Comparison of ENCODE assay signal across 8 cellular contexts in genomic region chr4:2755821-2756690, GRCh38. TPM values are rescaled to one million over a fixed set of nuclear protein-coding genes. Genes with fewer than 3 reads are reported as not detected.
DNase-seq lines count a peak whose midpoint lies in the region; ATAC-seq and TF ChIP-seq lines count a peak whose summit lies in the region.

TSS of gene TNIP2 (minus strand) at chr4:2756336. CDS start at chr4:2756289, 47 bp downstream.

- peaks cover 22 to 29% (median 26%) of the 10 kb centered on the region in 7 donors for H3K4me1 Mint-ChIP-seq in naive thymus-derived CD4-positive, alpha-beta T cell
- H3K4me1 Mint-ChIP-seq in stimulated activated naive B cell treated with anti-CD40 and anti-IgM and Interleukin-4, amounts not matched to agents 10 μg/mL and 1 μg/mL and 100 μg/mL, for 72 hours = peaks cover 35 to 63% of the 10 kb centered on the region in 2 donors

- no peaks in the 10 kb centered on the region for H3K27me3 Mint-ChIP-seq in naive thymus-derived CD4-positive, alpha-beta T cell
- no peaks in the 10 kb centered on the region for H3K27me3 Mint-ChIP-seq in stimulated activated naive B cell treated with anti-CD40 and anti-IgM and Interleukin-4, amounts not matched to agents 10 μg/mL and 1 μg/mL and 100 μg/mL, for 72 hours

- no peaks in the 10 kb centered on the region for H3K9me3 ChIP-seq in PC-9 (ENCODE audit: insufficient read depth, low read depth)
- no peaks in the 10 kb centered on the region for H3K9me3 ChIP-seq in naive thymus-derived CD4-positive, alpha-beta T cell (ENCODE audit: control insufficient read depth in 2 of 3, low read length in 3 of 3)

- H3K4me2 ChIP-seq in PC-9 = peak within 1 kb of the TSS; percentile 75

- H3K79me2 ChIP-seq in PC-9 (ENCODE audit: low read depth) = peaks cover 12% of the 10 kb centered on the region

- H3K27me3 ChIP-seq in HL-60 (ENCODE audit: insufficient read depth, poor library complexity, severe bottlenecking) (no peaks in the 10 kb centered on the region), PC-9 (ENCODE audit: insufficient read depth, low read depth) (no peaks in the 10 kb centered on the region)
- H3K27me3 ChIP-seq in naive thymus-derived CD4-positive, alpha-beta T cell (ENCODE audit: control insufficient read depth in 2 of 2, insufficient read depth in 2 of 2, low read length in 2 of 2) = no peaks in the 10 kb centered on the region

- peaks cover 6% of the 10 kb centered on the region; the same call in 1 of the 2 replicates for H3K4me1 ChIP-seq in PC-9 (replicated peaks; ENCODE audit: insufficient read depth)
- H3K4me1 ChIP-seq in naive thymus-derived CD4-positive, alpha-beta T cell (ENCODE audit: control insufficient read depth in 2 of 2, insufficient read depth in 2 of 2, low read length in 2 of 2) = peaks cover 9 to 12% of the 10 kb centered on the region in 2 donors

- peaks cover 0 to 11% (median 0%) of the 10 kb centered on the region in 5 donors for H3K36me3 Mint-ChIP-seq in naive thymus-derived CD4-positive, alpha-beta T cell
- H3K36me3 Mint-ChIP-seq in stimulated activated naive B cell treated with anti-CD40 and anti-IgM and Interleukin-4, amounts not matched to agents 10 μg/mL and 1 μg/mL and 100 μg/mL, for 72 hours = peaks cover 0 to 8% of the 10 kb centered on the region in 2 donors

- DNase-seq in CD1c-positive myeloid dendritic cell (ENCODE audit: extremely low spot score) = peak; percentile 85
- DNase-seq in HL-60 (ENCODE audit: low read depth in 1 of 2, low spot score in 1 of 2) = peak; percentile 61 to 74
- DNase-seq in PC-9 = peak; percentile 62 to 81
- peak; percentile 72 for DNase-seq in activated T-helper 1 cell treated with Interleukin-2 at 50 U/mL for 16 hours (ENCODE audit: low read depth)
- peak; percentile 86 for DNase-seq in fibroblast of gingiva (ENCODE audit: low read depth)
- peak; percentile 65 to 85 (median 74) for DNase-seq in naive thymus-derived CD4-positive, alpha-beta T cell
- peak; percentile 70 for DNase-seq in stimulated activated naive B cell treated with anti-CD40 and anti-IgM and Interleukin-4, amounts not matched to agents 10 μg/mL and 1 μg/mL and 100 μg/mL, for 72 hours

- no peaks in the 10 kb centered on the region for H3F3A ChIP-seq in PC-9 (ENCODE audit: insufficient read depth, low read depth)

- intact Hi-C loops in PC-9 (cut with micrococcal nuclease; ENCODE audit: unreplicated experiment) = loop anchor here (2.0 kb wide), 2 partner anchors 43 to 181 kb away; no protein-coding TSS in a partner anchor
- intact Hi-C loops in naive thymus-derived CD4-positive, alpha-beta T cell (cut with micrococcal nuclease) = loop anchor here (1.0 to 2.0 kb wide), 11 partner anchors 10 to 514 kb away; partner anchors contain the start of genes ADD1 (in 2 of the 2), FAM193A (in 2 of the 2), HAUS3 (in 2 of the 2) and POLN (in 2 of the 2)

- H3K4me3 Mint-ChIP-seq in naive thymus-derived CD4-positive, alpha-beta T cell = peak within 1 kb of the TSS; percentile 75 to 93 (median 87)
- H3K4me3 Mint-ChIP-seq in stimulated activated naive B cell treated with anti-CD40 and anti-IgM and Interleukin-4, amounts not matched to agents 10 μg/mL and 1 μg/mL and 100 μg/mL, for 72 hours = peak within 1 kb of the TSS; percentile 82 to 87

- ATAC-seq in GM19328 (IDR thresholded peaks at IDR 0.05; ENCODE audit: unreplicated experiment) = peak; percentile 66
- peak; percentile 90 for ATAC-seq in naive thymus-derived CD4-positive, alpha-beta T cell
- peak; percentile 82 to 86 for ATAC-seq in stimulated activated naive B cell treated with anti-CD40 and anti-IgM and Interleukin-4, amounts not matched to agents 10 μg/mL and 1 μg/mL and 100 μg/mL, for 72 hours (replicated peaks)

- H3K27ac ChIP-seq in HL-60 (replicated peaks) (peak within 1 kb of the TSS; percentile 62), PC-9 (no peak within 1 kb of the TSS)
- peak within 1 kb of the TSS; percentile 91 for H3K27ac ChIP-seq in naive thymus-derived CD4-positive, alpha-beta T cell (ENCODE audit: low read depth, low read length)

- H2AFZ ChIP-seq in PC-9 = 0 out of 2 replicates have a peak within 1 kb of the TSS, but pooled peaks have one; percentile 62

- no peaks in the 10 kb centered on the region for H4K20me1 ChIP-seq in PC-9 (ENCODE audit: insufficient read depth)

- POLR2A ChIA-PET in PC-9 (lab: Charles Lee; ENCODE audit: unreplicated experiment) = interaction anchor here (0.6 kb wide), 2 partner anchors 180 to 285 kb away, joined by 3 to 21 read pairs; no protein-coding TSS in a partner anchor
- POLR2A ChIA-PET in naive thymus-derived CD4-positive, alpha-beta T cell (lab: Charles Lee) = interaction anchor here (0.6 to 1.2 kb wide), 2 partner anchors 9 to 56 kb away, joined by 3 read pairs; no protein-coding TSS in a partner anchor

- no peaks in the 10 kb centered on the region for H3K9me3 Mint-ChIP-seq in naive thymus-derived CD4-positive, alpha-beta T cell
- H3K9me3 Mint-ChIP-seq in stimulated activated naive B cell treated with anti-CD40 and anti-IgM and Interleukin-4, amounts not matched to agents 10 μg/mL and 1 μg/mL and 100 μg/mL, for 72 hours = no peaks in the 10 kb centered on the region

- peak within 1 kb of the TSS; percentile 54 to 94 (median 86) for H3K27ac Mint-ChIP-seq in naive thymus-derived CD4-positive, alpha-beta T cell
- peak within 1 kb of the TSS; percentile 93 for H3K27ac Mint-ChIP-seq in stimulated activated naive B cell treated with anti-CD40 and anti-IgM and Interleukin-4, amounts not matched to agents 10 μg/mL and 1 μg/mL and 100 μg/mL, for 72 hours

- no peaks in the 10 kb centered on the region for H3K36me3 ChIP-seq in PC-9 (ENCODE audit: low read depth)
- H3K36me3 ChIP-seq in naive thymus-derived CD4-positive, alpha-beta T cell (ENCODE audit: control insufficient read depth in 2 of 3, insufficient read depth in 3 of 3, low read length in 3 of 3) = peaks cover 0 to 9% (median 0%) of the 10 kb centered on the region in 3 experiments

- H3K9me2 ChIP-seq in PC-9 (ENCODE audit: insufficient read depth) = no peaks in the 10 kb centered on the region

- TF ChIP-seq CTCF in HL-60 (IDR thresholded peaks at IDR 0.05; ENCODE audit: insufficient read depth, low read length) (no peak), PC-9 (conservative IDR thresholded peaks at IDR 0.05) (no peak)

- CTCF ChIA-PET in PC-9 (lab: Charles Lee) = interaction anchor here (0.6 kb wide), 1 partner anchor 291 kb away, joined by 5 read pairs; no protein-coding TSS in a partner anchor
- CTCF ChIA-PET in naive thymus-derived CD4-positive, alpha-beta T cell (lab: Charles Lee) = interaction anchor here (0.6 kb wide), 2 partner anchors 80 to 83 kb away, joined by 3 read pairs; no protein-coding TSS in a partner anchor

- peak within 1 kb of the TSS; percentile 94 for H3K4me3 ChIP-seq in HL-60 (replicated peaks; ENCODE audit: insufficient read depth, low read length)
- peak within 1 kb of the TSS; percentile 61; the same call in 1 of the 2 replicates for H3K4me3 ChIP-seq in PC-9
- H3K4me3 ChIP-seq in naive thymus-derived CD4-positive, alpha-beta T cell (ENCODE audit: low read length) = peak within 1 kb of the TSS; percentile 64

- no TSS peak for BruUV-seq in PC-9 (replicated peaks; lab: Mats Ljungman, UMichigan)

RNA-seq across cellular contexts. Expression of gene TNIP2, which starts in this region (rescaled TPM):
- 37.1 and 44.8 TPM in 2 replicates for total RNA-seq in PC-9 (2021)
- 10 to 100 TPM; 39.4 to 56.0 (median 43.6) TPM for total RNA-seq in naive thymus-derived CD4-positive, alpha-beta T cell
- polyA plus RNA-seq in naive thymus-derived CD4-positive, alpha-beta T cell = 10 to 100 TPM; 33.6 to 55.3 TPM
